In the genomic region with DNA sequence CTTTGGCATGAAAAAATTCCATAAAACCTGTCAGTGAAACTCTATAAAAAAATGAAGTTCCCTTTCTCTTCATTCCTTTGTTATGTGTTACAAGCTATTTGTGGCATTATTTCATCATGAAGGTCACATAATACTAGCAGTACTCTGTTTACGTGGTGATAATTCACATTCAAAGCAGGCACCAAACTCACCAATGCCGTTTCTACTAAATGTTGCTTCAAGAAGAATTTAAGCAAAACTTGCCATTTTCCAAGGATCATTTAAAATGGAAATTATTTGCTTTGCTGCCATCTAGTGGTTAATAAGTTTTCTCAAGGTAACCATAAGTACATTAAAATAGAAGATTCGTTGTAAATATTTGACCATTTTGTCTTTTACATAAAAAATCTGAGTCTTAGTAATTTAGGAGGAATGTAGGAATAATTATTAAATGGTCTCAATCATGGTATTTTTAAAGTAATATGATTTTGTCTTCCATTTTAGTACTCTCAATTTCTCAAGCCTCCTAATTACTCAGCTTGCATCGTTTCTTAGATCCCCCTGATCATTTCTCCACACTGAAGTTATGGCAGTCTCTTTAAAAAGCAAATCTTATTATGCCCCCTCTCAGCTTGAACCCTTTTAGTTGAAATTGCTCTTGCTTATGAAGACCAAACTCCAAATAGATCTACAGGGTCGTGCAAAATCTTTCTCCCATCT, we compare ENCODE assay signal across 8 cellular contexts.
DNase-seq lines count a peak whose midpoint lies in the region; ATAC-seq and TF ChIP-seq lines count a peak whose summit lies in the region.

No MANE protein-coding gene starts in this region.

- H4K20me1 ChIP-seq in SU-DHL-6 (ENCODE audit: low read depth, low read length): no peaks in the 10 kb centered on the region

- H3K36me3 ChIP-seq in SU-DHL-6 (ENCODE audit: low read length): no peaks in the 10 kb centered on the region

- H3K4me3 ChIP-seq in SU-DHL-6 (ENCODE audit: insufficient read depth, low read length, poor library complexity, severe bottlenecking): no peak overlapping the region

- ATAC-seq in HG02938 (IDR thresholded peaks at IDR 0.05; ENCODE audit: unreplicated experiment): no peak
- no peak for ATAC-seq in HG03280 (IDR thresholded peaks at IDR 0.05; ENCODE audit: unreplicated experiment)
- no peak for ATAC-seq in HG03045 (IDR thresholded peaks at IDR 0.05; ENCODE audit: unreplicated experiment)

- no peaks in the 10 kb centered on the region for H3K27me3 ChIP-seq in SU-DHL-6 (ENCODE audit: low read length)

- DNase-seq in G401 (ENCODE audit: low spot score) (peak; percentile 77), LoVo (ENCODE audit: low spot score) (peak; percentile 39), globus pallidus (ENCODE audit: low spot score) (peak; percentile 50), smooth muscle cell of the brain vasculature (ENCODE audit: low read depth, low spot score) (peak; percentile 43)

- H2AFZ ChIP-seq in SU-DHL-6 (ENCODE audit: low read depth, low read length, severe bottlenecking): no peak overlapping the region

- no peaks in the 10 kb centered on the region for H3K9me2 ChIP-seq in SU-DHL-6 (replicated peaks; ENCODE audit: insufficient read depth, low read length)

- TF ChIP-seq CTCF in SU-DHL-6 (IDR thresholded peaks at IDR 0.05; ENCODE audit: insufficient read depth, low read length, poor library complexity, severe bottlenecking): peak; percentile 52

- H3K9ac ChIP-seq in SU-DHL-6 (ENCODE audit: low read length): no peak overlapping the region

- H3K27ac ChIP-seq in SU-DHL-6 (ENCODE audit: low read depth, low read length): no peak overlapping the region

- H3K9me3 ChIP-seq in SU-DHL-6 (ENCODE audit: insufficient read depth, low read length): no peaks in the 10 kb centered on the region

- H3K4me2 ChIP-seq in SU-DHL-6 (ENCODE audit: low read depth, low read length, poor library complexity, severe bottlenecking): no peak overlapping the region

- in situ Hi-C loops in G401 (cut with HindIII; ENCODE audit: low sequenced_read_pairs): no loop called here

- no peaks in the 10 kb centered on the region for H3K79me2 ChIP-seq in SU-DHL-6 (ENCODE audit: insufficient read depth, low read length)

- 0 out of 2 replicates have a peak, but pooled peaks cover under 1% of the 10 kb centered on the region for H3F3A ChIP-seq in SU-DHL-6 (ENCODE audit: insufficient read depth)
